Comparison of ENCODE assay signal across 1 cellular context in genomic region chr13:110365876-110366275, GRCh38.
TF ChIP-seq lines count a peak whose summit lies in the region.

No MANE protein-coding gene starts in this region.

TF ChIP-seq in K562, 482 proteins besides CTCF, POLR2A, EP300 and RAD21 (continued from another document):
- peak; percentile 8; the same call in 1 of the 2 replicates for TF ChIP-seq ZNF316 (IDR thresholded peaks at IDR 0.05)
TF ChIP-seq in K562: peak in this region for 1.
